ENCODE assay signal across 8 cellular contexts in the genomic region with DNA sequence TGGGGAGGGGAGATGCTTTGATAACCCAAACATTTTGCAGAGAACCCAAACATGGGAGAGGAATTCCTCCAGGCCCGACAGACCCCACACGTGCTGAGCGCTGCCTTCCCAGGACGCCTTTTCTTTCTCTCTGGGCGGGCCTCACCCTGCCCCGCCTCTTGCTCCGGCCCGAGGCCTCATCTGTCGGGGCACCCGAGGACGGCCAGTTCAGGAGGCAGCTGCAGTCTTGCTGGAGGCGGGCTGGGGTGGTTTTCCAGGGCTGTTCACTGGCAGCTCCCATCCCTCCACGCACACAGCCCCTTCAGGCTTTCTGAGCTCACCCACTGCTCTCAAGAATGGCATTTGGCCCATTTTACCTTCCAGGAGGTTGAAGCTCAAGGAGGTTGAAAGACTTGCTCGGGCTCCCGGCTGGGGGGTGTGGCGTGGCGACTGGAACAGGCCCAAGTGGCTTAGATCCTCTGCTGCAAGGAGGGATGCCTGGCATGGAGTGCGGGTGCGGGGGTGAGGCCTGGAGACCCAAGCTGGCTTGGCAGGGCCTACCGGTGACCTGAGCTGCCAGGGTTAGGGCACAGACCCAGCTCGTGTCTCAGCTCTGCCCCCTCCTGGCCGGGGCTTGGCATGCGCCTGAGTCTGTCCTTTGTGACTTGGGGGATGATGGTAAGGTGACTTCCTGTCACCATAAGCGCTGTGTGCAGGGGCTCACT.
DNase-seq lines count a peak whose midpoint lies in the region; ATAC-seq, FAIRE-seq and TF ChIP-seq lines count a peak whose summit lies in the region.

No MANE protein-coding gene starts in this region.

- no peak overlapping the region for H3K27ac Mint-ChIP-seq in CD8-positive, alpha-beta memory T cell

- ATAC-seq in PC-3: peak; percentile 70
- ATAC-seq in right cardiac atrium: peak; percentile 46 to 51
- no peak for ATAC-seq in HG03135 (IDR thresholded peaks at IDR 0.05; ENCODE audit: unreplicated experiment)

- H3K27ac ChIP-seq in CD8-positive, alpha-beta memory T cell (ENCODE audit: low read depth, low read length): no peak overlapping the region
- H3K27ac ChIP-seq in PC-3 (ENCODE audit: low read length): no peak overlapping the region
- no peak overlapping the region for H3K27ac ChIP-seq in adrenal gland
- H3K27ac ChIP-seq in right cardiac atrium (ENCODE audit: low read length): no peak overlapping the region
- H3K27ac ChIP-seq in small intestine (ENCODE audit: low read depth in 1 of 2, low read length in 1 of 2): no peak overlapping the region

- no peaks in the 10 kb centered on the region for H3K9me3 ChIP-seq in CD8-positive, alpha-beta memory T cell (ENCODE audit: low read length)
- H3K9me3 ChIP-seq in PC-3 (ENCODE audit: low read length) (no peaks in the 10 kb centered on the region), adrenal gland (replicated peaks in 1 of 3) (no peaks in the 10 kb centered on the region), right cardiac atrium (ENCODE audit: control insufficient read depth, low read length) (no peaks in the 10 kb centered on the region), small intestine (ENCODE audit: control insufficient read depth, low read depth) (no peaks in the 10 kb centered on the region)

- H3K27me3 ChIP-seq in CD8-positive, alpha-beta memory T cell (ENCODE audit: insufficient read depth, low read length, poor library complexity, severe bottlenecking): no peaks in the 10 kb centered on the region
- H3K27me3 ChIP-seq in PC-3 (ENCODE audit: low read length): no peaks in the 10 kb centered on the region
- H3K27me3 ChIP-seq in adrenal gland: no peaks in the 10 kb centered on the region
- no peaks in the 10 kb centered on the region for H3K27me3 ChIP-seq in right cardiac atrium (ENCODE audit: control insufficient read depth, insufficient read depth)
- no peaks in the 10 kb centered on the region for H3K27me3 ChIP-seq in small intestine (ENCODE audit: control insufficient read depth in 2 of 2, insufficient read depth in 2 of 2, low read length in 2 of 2)

- 59 to 81% (median 67%) methylated on average over 13 to 24 of the region's 24 CpGs for WGBS in adrenal gland, 4 donors
- WGBS in right cardiac atrium: 46% methylated on average over 24 of the region's 24 CpGs
- WGBS in small intestine, 3 donors: 24 to 45% (median 31%) methylated on average over 23 to 24 of the region's 24 CpGs

- no TSS peak for BruUV-seq in PC-3 (replicated peaks; lab: Mats Ljungman, UMichigan)

- peaks cover 0 to 2% (median 0%) of the 10 kb centered on the region in 3 donors for H3K4me1 Mint-ChIP-seq in CD8-positive, alpha-beta memory T cell

- H3F3A ChIP-seq in PC-3 (ENCODE audit: low read length, unreplicated experiment): no peaks in the 10 kb centered on the region

- no peak overlapping the region for H3K9ac ChIP-seq in PC-3 (ENCODE audit: low read length)

- CTCF ChIA-PET in CD8-positive, alpha-beta memory T cell (lab: Charles Lee): no interaction called here
- CTCF ChIA-PET in PC-3 (lab: Charles Lee): interaction anchor here (0.5 to 0.9 kb wide), 3 partner anchors 144 to 296 kb away, joined by 3 to 8 read pairs (median 3); a partner anchor contains a TSS

- no peak overlapping the region for H3K4me3 Mint-ChIP-seq in CD8-positive, alpha-beta memory T cell

- POLR2A ChIA-PET in CD8-positive, alpha-beta memory T cell (lab: Charles Lee): no interaction called here
- POLR2A ChIA-PET in PC-3 (lab: Charles Lee; ENCODE audit: unreplicated experiment): no interaction called here

- no peak overlapping the region for H3K4me3 ChIP-seq in CD8-positive, alpha-beta memory T cell (ENCODE audit: low read length)
- H3K4me3 ChIP-seq in PC-3 (ENCODE audit: low read length): no peak overlapping the region
- H3K4me3 ChIP-seq in adrenal gland: no peak overlapping the region
- no peak overlapping the region for H3K4me3 ChIP-seq in right cardiac atrium (ENCODE audit: low read length)
- no peak overlapping the region for H3K4me3 ChIP-seq in small intestine (ENCODE audit: low read depth in 1 of 2, low read length in 2 of 2)

- H3K4me1 ChIP-seq in CD8-positive, alpha-beta memory T cell (ENCODE audit: insufficient read depth, low read length): no peaks in the 10 kb centered on the region
- H3K4me1 ChIP-seq in PC-3 (ENCODE audit: insufficient read depth, low read length) (no peaks in the 10 kb centered on the region), adrenal gland (replicated peaks in 1 of 2) (no peaks in the 10 kb centered on the region), right cardiac atrium (ENCODE audit: control insufficient read depth, insufficient read depth, low read length) (no peaks in the 10 kb centered on the region), small intestine (ENCODE audit: control insufficient read depth in 2 of 2, insufficient read depth in 1 of 2, low read depth in 1 of 2, low read length in 1 of 2) (no peaks in the 10 kb centered on the region)

- H3K36me3 ChIP-seq in CD8-positive, alpha-beta memory T cell (ENCODE audit: insufficient read depth, low read length): no peaks in the 10 kb centered on the region
- no peaks in the 10 kb centered on the region for H3K36me3 ChIP-seq in PC-3 (ENCODE audit: low read depth, low read length)
- no peaks in the 10 kb centered on the region for H3K36me3 ChIP-seq in adrenal gland (replicated peaks in 1 of 2)
- no peaks in the 10 kb centered on the region for H3K36me3 ChIP-seq in small intestine (ENCODE audit: control insufficient read depth in 2 of 2, insufficient read depth in 2 of 2, low read length in 2 of 2)

- H3K27me3 Mint-ChIP-seq in CD8-positive, alpha-beta memory T cell: peaks cover 0 to 3% of the 10 kb centered on the region in 2 donors

- H3K79me2 ChIP-seq in PC-3 (ENCODE audit: low read length): no peaks in the 10 kb centered on the region

- TF ChIP-seq CTCF in PC-3 (conservative IDR thresholded peaks at IDR 0.05; ENCODE audit: low read depth, low read length) (peak; percentile 76), adrenal gland (IDR thresholded peaks at IDR 0.05) (peak; percentile 39 to 73 (median 52))

- FAIRE-seq in H54 (lab: Jason Lieb, UNC) (no peak), small intestine (lab: Jason Lieb, UNC) (no peak)

- H2AFZ ChIP-seq in PC-3 (ENCODE audit: low read length): no peak overlapping the region

- H3K9me2 ChIP-seq in PC-3 (replicated peaks; ENCODE audit: low read length): no peaks in the 10 kb centered on the region

- H3K4me2 ChIP-seq in PC-3 (ENCODE audit: low read length): no peak overlapping the region

- no peak for TF ChIP-seq POLR2A in H54 (IDR thresholded peaks at IDR 0.05; ENCODE audit: low read depth, low read length)
- TF ChIP-seq POLR2A in adrenal gland (IDR thresholded peaks at IDR 0.05): no peak

- H3K36me3 Mint-ChIP-seq in CD8-positive, alpha-beta memory T cell: no peaks in the 10 kb centered on the region

- peaks cover 0 to 1% (median 0%) of the 10 kb centered on the region in 5 donors for H3K9me3 Mint-ChIP-seq in CD8-positive, alpha-beta memory T cell

- peak in 4 of 5 donors; percentile 17 to 39 (median 30) for DNase-seq in CD8-positive, alpha-beta memory T cell
- DNase-seq in H54 (ENCODE audit: insufficient read length, low spot score) (peak; percentile 65), PC-3 (peak; percentile 58), adrenal gland (peak; percentile 33 to 76 (median 64)), right cardiac atrium (peak; percentile 39 to 82 (median 82)), small intestine (peak; percentile 43), NCI-H1436 treated with DMSO at 0.1 percent for 48 hours (lab: John Stamatoyannopoulos, UW) (no peak)

- intact Hi-C loops in PC-3 (cut with micrococcal nuclease): no loop called here
- intact Hi-C loops in adrenal gland (cut with DNase I): loop anchor here in 1 of 2 donors (10.0 kb wide), 1 partner anchor 389 kb away; no protein-coding TSS in a partner anchor
- intact Hi-C loops in right cardiac atrium (cut with DNase I): loop anchor here in 1 of 4 donors (5.0 kb wide), 1 partner anchor 143 kb away; a partner anchor contains a TSS

- no peaks in the 10 kb centered on the region for H4K20me1 ChIP-seq in PC-3 (ENCODE audit: low read length)
